11 cellular contexts compared by ENCODE assay signal in genomic region chr10:102455893-102456471, GRCh38. TPM values are rescaled to one million over a fixed set of nuclear protein-coding genes. Genes with fewer than 3 reads are reported as not detected.
DNase-seq lines count a peak whose midpoint lies in the region; ATAC-seq, FAIRE-seq and TF ChIP-seq lines count a peak whose summit lies in the region.
"Had no signal": no experiment of that assay in that cellular context is flagged by ENCODE, and none has a peak within 500 bp of the region (broad histone marks: within the 10 kb centered on the region; RNA-seq: fewer than 3 reads in every experiment).

No MANE protein-coding gene starts in this region.

- DNase-seq in MCF 10A (ENCODE audit: unreplicated experiment) (peak; percentile 80), breast epithelium (ENCODE audit: low spot score in 2 of 2) (no peak), RPMI7951 (ENCODE audit: low read depth) (peak; percentile 70), fibroblast of pulmonary artery (ENCODE audit: low read depth) (peak; percentile 89), transverse colon (peak; percentile 28), dermis blood vessel endothelial cell (no peak), glutamatergic neuron (no peak), pancreas (no peak)
- DNase-seq: amniotic stem cell; CD4-positive, alpha-beta memory T cell; ovary had no signal

- H3K4me3 Mint-ChIP-seq in MCF 10A (ENCODE audit: unreplicated experiment) (no peak overlapping the region), glutamatergic neuron (ENCODE audit: unreplicated experiment) (no peak overlapping the region)
- H3K4me3 Mint-ChIP-seq: CD4-positive, alpha-beta memory T cell had no signal

- no peak for ATAC-seq in pancreas

- H3K9me3 Mint-ChIP-seq in MCF 10A (ENCODE audit: unreplicated experiment) (no peaks in the 10 kb centered on the region), glutamatergic neuron (ENCODE audit: unreplicated experiment) (peaks cover 2% of the 10 kb centered on the region)

- POLR2A ChIA-PET in MCF 10A (lab: Yijun Ruan, JAX): interaction anchor here (0.7 to 1.7 kb wide), 5 partner anchors 23 to 304 kb away, joined by 3 to 6 read pairs (median 5); partner anchors contain the start of genes ACTR1A, CUEDC2, FBXL15 and NOLC1

- H3K4me3 ChIP-seq in breast epithelium: no peak overlapping the region
- H3K4me3 ChIP-seq in fibroblast of pulmonary artery (replicated peaks; ENCODE audit: low read depth, low read length): no peak overlapping the region
- no peak overlapping the region for H3K4me3 ChIP-seq in transverse colon
- H3K4me3 ChIP-seq in pancreas: no peak overlapping the region
- H3K4me3 ChIP-seq: ovary had no signal

- TF ChIP-seq CTCF in MCF 10A (IDR thresholded peaks at IDR 0.05; ENCODE audit: unreplicated experiment) (no peak), breast epithelium (IDR thresholded peaks at IDR 0.05) (no peak), fibroblast of pulmonary artery (IDR thresholded peaks at IDR 0.05; ENCODE audit: low read length, missing control alignments) (no peak), transverse colon (IDR thresholded peaks at IDR 0.05) (no peak), glutamatergic neuron (IDR thresholded peaks at IDR 0.05; ENCODE audit: partially characterized antibody, unreplicated experiment) (no peak), pancreas (IDR thresholded peaks at IDR 0.05) (no peak)

- no peak for TF ChIP-seq POLR2A in breast epithelium (IDR thresholded peaks at IDR 0.05)
- TF ChIP-seq POLR2A in transverse colon (IDR thresholded peaks at IDR 0.05): no peak

- no peaks in the 10 kb centered on the region for H3K36me3 ChIP-seq in breast epithelium
- H3K36me3 ChIP-seq in transverse colon: no peaks in the 10 kb centered on the region
- H3K36me3 ChIP-seq in pancreas: no peaks in the 10 kb centered on the region
- H3K36me3 ChIP-seq: ovary had no signal

- intact Hi-C loops in MCF 10A (cut with micrococcal nuclease): no loop called here
- intact Hi-C loops in breast epithelium (cut with DNase I; ENCODE audit: low total_unique reads): no loop called here
- intact Hi-C loops in transverse colon (cut with DNase I; ENCODE audit: low total_unique reads): no loop called here
- intact Hi-C loops in pancreas (cut with DNase I): no loop called here

- TSS peak; percentile 31 for BruUV-seq in MCF 10A (replicated peaks; lab: Mats Ljungman, UMichigan)

- WGBS in transverse colon (ENCODE audit: low coverage in 1 of 2), 2 donors: 81 to 100% methylated on average over 2 to 7 of the region's 7 CpGs
- 83 to 84% methylated on average over 7 of the region's 7 CpGs for WGBS in pancreas, 2 donors

- H3K4me1 Mint-ChIP-seq in MCF 10A (ENCODE audit: insufficient read depth, unreplicated experiment) (peaks cover 18% of the 10 kb centered on the region), glutamatergic neuron (ENCODE audit: low read depth, unreplicated experiment) (peaks cover 10% of the 10 kb centered on the region)

- H3K36me3 Mint-ChIP-seq in MCF 10A (ENCODE audit: insufficient read depth, unreplicated experiment): peaks cover 23% of the 10 kb centered on the region
- H3K36me3 Mint-ChIP-seq in glutamatergic neuron (ENCODE audit: unreplicated experiment): no peaks in the 10 kb centered on the region

- no peak for FAIRE-seq in pancreas (lab: Jason Lieb, UNC)

- H3K4me1 ChIP-seq in breast epithelium (peaks cover 0 to 5% of the 10 kb centered on the region in 2 donors), transverse colon (peaks cover 0 to 17% (median 11%) of the 10 kb centered on the region in 4 donors), pancreas (no peaks in the 10 kb centered on the region)

- in situ Hi-C loops in transverse colon (cut with MboI; ENCODE audit: low pct_ligation_motif_present in 1 of 4, low pct_unique_long_range_greater_than_20kb in 1 of 4, low sequenced_read_pairs in 3 of 4): no loop called here

- H3K27me3 ChIP-seq in breast epithelium (no peaks in the 10 kb centered on the region), transverse colon (no peaks in the 10 kb centered on the region), pancreas (no peaks in the 10 kb centered on the region)
- H3K27me3 ChIP-seq: ovary had no signal

- CTCF ChIA-PET in MCF 10A (lab: Yijun Ruan, JAX): interaction anchor here (1.8 kb wide), 1 partner anchor 36 kb away, joined by 5 read pairs; the partner anchor contains the start of gene FBXL15

- H3K27ac Mint-ChIP-seq in MCF 10A (ENCODE audit: low read depth, unreplicated experiment): peak overlapping the region; percentile 64
- H3K27ac Mint-ChIP-seq in glutamatergic neuron (ENCODE audit: unreplicated experiment): no peak overlapping the region

- H3K9me3 ChIP-seq in breast epithelium: no peaks in the 10 kb centered on the region
- no peaks in the 10 kb centered on the region for H3K9me3 ChIP-seq in transverse colon
- H3K9me3 ChIP-seq in pancreas: no peaks in the 10 kb centered on the region
- H3K9me3 ChIP-seq: ovary had no signal

- TF ChIP-seq EP300 in transverse colon (IDR thresholded peaks at IDR 0.05; ENCODE audit: low read depth): no peak

- H3K27ac ChIP-seq in breast epithelium: no peak overlapping the region
- no peak overlapping the region for H3K27ac ChIP-seq in transverse colon
- H3K27ac ChIP-seq in pancreas: no peak overlapping the region
- H3K27ac ChIP-seq: ovary had no signal

- no peaks in the 10 kb centered on the region for H3K27me3 Mint-ChIP-seq in MCF 10A (ENCODE audit: insufficient read depth, unreplicated experiment)
- no peaks in the 10 kb centered on the region for H3K27me3 Mint-ChIP-seq in glutamatergic neuron (ENCODE audit: unreplicated experiment)
- H3K27me3 Mint-ChIP-seq: CD4-positive, alpha-beta memory T cell had no signal

RNA-seq across cellular contexts. Expression of gene C10orf95, which starts 4.6 kb away (rescaled TPM):
- total RNA-seq in MCF 10A (2022) (0.49 and 0.63 TPM in 2 replicates), breast epithelium (under 1 TPM in 2 of 3 donors, not detected in 1; 0.33 to 0.59 TPM), transverse colon (10 to 100 TPM in 1 of 4 donors, 1 to 10 TPM in 1, under 1 TPM in 2; 0.48 to 34.4 (median 1.1) TPM), dermis blood vessel endothelial cell (0.05 TPM in 1 of 2 replicates, not detected in the other), glutamatergic neuron (ENCODE audit: unreplicated experiment) (not detected), pancreas (1 to 10 TPM in 2 of 6 donors, under 1 TPM in 4; 0.37 to 1.1 (median 0.44) TPM)
- total RNA-seq in RPMI7951 (2014; rRNA removed; shearing (Covaris generic)): not detected in 2 replicates
- polyA plus RNA-seq in pancreas: 1 to 10 TPM in 1 of 2 donors, under 1 TPM in 1; 0.46 to 1.2 TPM

RNA-seq across cellular contexts. Expression of gene CUEDC2, which starts 23.6 kb away (rescaled TPM):
- total RNA-seq in MCF 10A (2022): 55.0 and 64.5 TPM in 2 replicates
- 10 to 100 TPM; 49.8 to 54.4 (median 50.3) TPM for total RNA-seq in breast epithelium
- total RNA-seq in RPMI7951 (2014; rRNA removed; shearing (Covaris generic)): 43.4 and 53.6 TPM in 2 replicates
- total RNA-seq in transverse colon: 10 to 100 TPM in 3 of 4 donors, 1 to 10 TPM in 1; 5.2 to 35.2 (median 33.5) TPM
- total RNA-seq in dermis blood vessel endothelial cell: 48.5 and 51.2 TPM in 2 replicates
- 104 TPM for total RNA-seq in glutamatergic neuron (ENCODE audit: unreplicated experiment)
- 10 to 100 TPM; 18.9 to 25.3 (median 20.6) TPM for total RNA-seq in pancreas
- polyA plus RNA-seq in pancreas: 10 to 100 TPM; 27.1 to 51.5 TPM

RNA-seq across cellular contexts. Expression of gene FBXL15, which starts 35.3 kb away (rescaled TPM):
- total RNA-seq in MCF 10A (2022): 11.1 and 11.3 TPM in 2 replicates
- 10 to 100 TPM; 16.8 to 24.8 (median 21.0) TPM for total RNA-seq in breast epithelium
- 5.3 and 6.1 TPM in 2 replicates for total RNA-seq in RPMI7951 (2014; rRNA removed; shearing (Covaris generic))
- 10 to 100 TPM; 16.7 to 56.3 (median 46.0) TPM for total RNA-seq in transverse colon
- total RNA-seq in dermis blood vessel endothelial cell: 9.7 and 12.6 TPM in 2 replicates
- total RNA-seq in glutamatergic neuron (ENCODE audit: unreplicated experiment): 23.4 TPM
- total RNA-seq in pancreas: 10 to 100 TPM in 5 of 6 donors, 1 to 10 TPM in 1; 10.0 to 13.6 (median 10.7) TPM
- 10 to 100 TPM; 15.7 to 24.2 TPM for polyA plus RNA-seq in pancreas

RNA-seq across cellular contexts. Expression of gene PSD, which starts 37.4 kb away (rescaled TPM):
- 0.66 and 0.75 TPM in 2 replicates for total RNA-seq in MCF 10A (2022)
- total RNA-seq in breast epithelium: 10 to 100 TPM in 1 of 3 donors, 1 to 10 TPM in 1, under 1 TPM in 1; 0.96 to 13.4 (median 6.3) TPM
- 0.24 and 1.5 TPM in 2 replicates for total RNA-seq in RPMI7951 (2014; rRNA removed; shearing (Covaris generic))
- total RNA-seq in transverse colon: 10 to 100 TPM; 38.9 to 56.1 (median 49.4) TPM
- 0.23 and 0.34 TPM in 2 replicates for total RNA-seq in dermis blood vessel endothelial cell
- total RNA-seq in glutamatergic neuron (ENCODE audit: unreplicated experiment): 88.5 TPM
- 1 to 10 TPM; 2.1 to 5.8 (median 4.0) TPM for total RNA-seq in pancreas
- 10 to 100 TPM; 13.5 to 30.9 TPM for polyA plus RNA-seq in pancreas

RNA-seq across cellular contexts. Expression of gene ACTR1A, which starts 46.5 kb away (rescaled TPM):
- total RNA-seq in MCF 10A (2022): 60.1 and 75.3 TPM in 2 replicates
- total RNA-seq in breast epithelium: 100 to 1,000 TPM in 1 of 3 donors, 10 to 100 TPM in 2; 84.9 to 110 (median 92.5) TPM
- 116 and 179 TPM in 2 replicates for total RNA-seq in RPMI7951 (2014; rRNA removed; shearing (Covaris generic))
- total RNA-seq in transverse colon: 10 to 100 TPM; 49.7 to 90.8 (median 79.4) TPM
- total RNA-seq in dermis blood vessel endothelial cell: 154 and 244 TPM in 2 replicates
- 250 TPM for total RNA-seq in glutamatergic neuron (ENCODE audit: unreplicated experiment)
- 10 to 100 TPM; 22.4 to 40.9 (median 27.4) TPM for total RNA-seq in pancreas
- polyA plus RNA-seq in pancreas: 10 to 100 TPM; 33.6 to 38.1 TPM

Comparison
In these comparisons a context has a peak if more than half of its experiments do, and no peak if none do; other contexts are left out.
1. DNase-seq: peak in MCF 10A (single experiment), RPMI7951 (single experiment), fibroblast of pulmonary artery (single experiment) and transverse colon (single experiment); none in breast epithelium (0 of 2), dermis blood vessel endothelial cell (single experiment), glutamatergic neuron (single experiment) and pancreas (0 of 6).